ENCODE assay signal across 16 cellular contexts in genomic region chr5:88815048-88815789, GRCh38.
A peak's percentile ranks its signal among the peaks of the same experiment; 100 is the strongest.
DNase-seq lines count a peak whose midpoint lies in the region; FAIRE-seq and TF ChIP-seq lines count a peak whose summit lies in the region.
"Had no signal": no experiment of that assay in that cellular context is flagged by ENCODE, and none has a peak within 500 bp of the region (broad histone marks: within the 10 kb centered on the region; RNA-seq: fewer than 3 reads in every experiment).

No MANE protein-coding gene starts in this region.

- H3K27ac ChIP-seq in SU-DHL-6 (ENCODE audit: low read depth, low read length) = no peak overlapping the region
- H3K27ac ChIP-seq in spleen = peak overlapping the region in 5 of 8 donors; percentile 34 to 67 (median 47)

- peak overlapping the region; percentile 62 to 86 (median 67) for H3K27ac Mint-ChIP-seq in IgD-negative memory B cell
- H3K27ac Mint-ChIP-seq: activated T-helper 1 cell treated with anti-CD3 and anti-CD28 coated beads, Interleukin-12 subunit alpha, Interleukin-12 subunit beta, Interleukin-2, Interleukin-4 antibody, amounts not matched to agents 30 ng/mL and 10 ng/mL and 1 ng/mL, durations not matched to agents 14 hours and 24 hours and 36 hours; stimulated activated effector memory CD8-positive, alpha-beta T cell treated with anti-CD3 and anti-CD28 coated beads, Interleukin-12 subunit alpha, Interleukin-12 subunit beta, amount 100 ng/mL, for 72 hours had no signal

- FAIRE-seq in islet of Langerhans (lab: Jason Lieb, UNC) = peak; percentile 38
- FAIRE-seq: bronchial epithelial cell had no signal

- no peak overlapping the region for H3K9ac ChIP-seq in SU-DHL-6 (ENCODE audit: low read length)

- no peaks in the 10 kb centered on the region for H3K27me3 Mint-ChIP-seq in IgD-negative memory B cell

- H3K9me2 ChIP-seq in SU-DHL-6 (replicated peaks; ENCODE audit: insufficient read depth, low read length) = no peaks in the 10 kb centered on the region

- no peaks in the 10 kb centered on the region for H4K20me1 ChIP-seq in SU-DHL-6 (ENCODE audit: low read depth, low read length)

- H3K36me3 ChIP-seq in SU-DHL-6 (ENCODE audit: low read length) = no peaks in the 10 kb centered on the region
- peaks cover 0 to 7% (median 0%) of the 10 kb centered on the region in 6 donors for H3K36me3 ChIP-seq in spleen

- H3K4me3 Mint-ChIP-seq in IgD-negative memory B cell = peak overlapping the region in 2 of 4 donors; percentile 69 to 71
- H3K4me3 Mint-ChIP-seq: activated T-helper 1 cell treated with anti-CD3 and anti-CD28 coated beads, Interleukin-12 subunit alpha, Interleukin-12 subunit beta, Interleukin-2, Interleukin-4 antibody, amounts not matched to agents 30 ng/mL and 10 ng/mL and 1 ng/mL, durations not matched to agents 14 hours and 24 hours and 36 hours; H9; stimulated activated effector memory CD8-positive, alpha-beta T cell treated with anti-CD3 and anti-CD28 coated beads, Interleukin-12 subunit alpha, Interleukin-12 subunit beta, amount 100 ng/mL, for 72 hours had no signal

- H3K9me3 ChIP-seq in SU-DHL-6 (ENCODE audit: insufficient read depth, low read length) = no peaks in the 10 kb centered on the region
- no peaks in the 10 kb centered on the region for H3K9me3 ChIP-seq in spleen

- no peaks in the 10 kb centered on the region for H3K79me2 ChIP-seq in SU-DHL-6 (ENCODE audit: insufficient read depth, low read length)

- H3K27me3 ChIP-seq in SU-DHL-6 (ENCODE audit: low read length) (no peaks in the 10 kb centered on the region), spleen (replicated peaks in 1 of 7) (no peaks in the 10 kb centered on the region)

- H3K9me3 Mint-ChIP-seq in IgD-negative memory B cell = no peaks in the 10 kb centered on the region
- H3K9me3 Mint-ChIP-seq: activated T-helper 1 cell treated with anti-CD3 and anti-CD28 coated beads, Interleukin-12 subunit alpha, Interleukin-12 subunit beta, Interleukin-2, Interleukin-4 antibody, amounts not matched to agents 30 ng/mL and 10 ng/mL and 1 ng/mL, durations not matched to agents 14 hours and 24 hours and 36 hours; H9 had no signal

- H3K4me1 Mint-ChIP-seq in IgD-negative memory B cell = peaks cover 64 to 74% (median 72%) of the 10 kb centered on the region in 3 donors
- H3K4me1 Mint-ChIP-seq: stimulated activated effector memory CD8-positive, alpha-beta T cell treated with anti-CD3 and anti-CD28 coated beads, Interleukin-12 subunit alpha, Interleukin-12 subunit beta, amount 100 ng/mL, for 72 hours had no signal

- peak overlapping the region; percentile 11 for H3K4me2 ChIP-seq in SU-DHL-6 (ENCODE audit: low read depth, low read length, poor library complexity, severe bottlenecking)

- peaks cover 5% of the 10 kb centered on the region for H3K36me3 Mint-ChIP-seq in IgD-negative memory B cell
- H3K36me3 Mint-ChIP-seq: stimulated activated effector memory CD8-positive, alpha-beta T cell treated with anti-CD3 and anti-CD28 coated beads, Interleukin-12 subunit alpha, Interleukin-12 subunit beta, amount 100 ng/mL, for 72 hours had no signal

- H3K4me3 ChIP-seq in SU-DHL-6 (ENCODE audit: insufficient read depth, low read length, poor library complexity, severe bottlenecking) (no peak overlapping the region), spleen (no peak overlapping the region)

- H2AFZ ChIP-seq in SU-DHL-6 (ENCODE audit: low read depth, low read length, severe bottlenecking) = no peak overlapping the region

- no peaks in the 10 kb centered on the region for H3F3A ChIP-seq in SU-DHL-6 (ENCODE audit: insufficient read depth)

- TF ChIP-seq CTCF in SU-DHL-6 (IDR thresholded peaks at IDR 0.05; ENCODE audit: insufficient read depth, low read length, poor library complexity, severe bottlenecking) (no peak), spleen (IDR thresholded peaks at IDR 0.05 in 8 of 11, conservative IDR thresholded peaks at IDR 0.05 in 3 of 11) (no peak)

- peaks cover 6 to 91% (median 67%) of the 10 kb centered on the region in 6 donors for H3K4me1 ChIP-seq in spleen

- no peak for TF ChIP-seq POLR2A in spleen (IDR thresholded peaks at IDR 0.05)

- DNase-seq in spleen (no peak), NCI-H345 (lab: John Stamatoyannopoulos, UW) (no peak), A172 (ENCODE audit: low spot score) (no peak), NCI-H1092 treated with DMSO at 0.1 percent for 48 hours (lab: John Stamatoyannopoulos, UW) (no peak)
- DNase-seq: C1 segment of cervical spinal cord; H9; NCI-H226; SHP77; stimulated activated CD4-positive, alpha-beta T cell treated with anti-CD3 and anti-CD28 coated beads, Interleukin-12 subunit alpha, Interleukin-12 subunit beta, amount 100 ng/mL, for 4 hours; trophoblast cell had no signal

- intact Hi-C loops in spleen (cut with DNase I; ENCODE audit: low total_unique reads) = no loop called here
